14 cellular contexts compared by ENCODE assay signal in the genomic region with DNA sequence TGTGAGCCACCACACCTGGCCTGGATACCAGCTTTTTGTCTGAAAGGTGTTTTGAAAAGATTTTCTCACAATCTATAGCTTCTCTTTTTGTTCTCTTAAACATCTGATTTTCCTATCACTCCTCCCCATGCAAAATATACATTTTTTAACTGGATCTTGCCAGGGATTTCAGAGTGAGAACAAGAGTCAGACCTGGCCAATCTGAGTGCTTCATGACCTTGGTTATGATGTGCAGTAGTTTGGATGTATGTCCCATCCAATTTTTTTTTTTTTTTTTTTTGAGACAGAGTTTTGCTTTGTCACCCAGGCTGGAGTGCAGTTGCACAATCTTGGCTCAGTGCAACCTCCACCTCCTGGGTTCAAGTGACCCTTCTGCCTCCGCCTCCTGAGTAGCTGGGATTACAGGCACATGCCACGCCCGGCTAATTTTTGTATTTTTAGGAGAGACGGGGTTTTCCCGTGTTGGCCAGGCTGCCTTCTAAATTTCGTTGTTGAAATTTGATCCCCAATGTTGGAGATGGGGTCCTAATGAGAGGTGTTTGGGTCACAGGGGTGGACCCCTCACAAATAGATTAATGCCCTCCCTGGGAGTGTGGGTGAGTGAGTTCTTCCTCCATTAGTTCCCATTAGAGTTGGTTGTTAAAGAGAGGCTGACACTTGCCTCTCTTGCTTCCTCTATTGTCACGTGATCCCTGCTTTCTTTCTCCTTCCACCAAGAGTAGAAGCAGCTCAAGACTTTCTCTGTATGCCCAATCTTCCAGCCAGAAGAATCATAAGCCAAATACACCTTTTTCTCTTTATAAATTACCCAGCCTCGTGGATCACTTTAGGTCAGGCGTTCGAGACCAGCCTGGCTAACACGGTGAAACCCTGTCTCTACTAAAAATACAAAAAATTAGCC. TPM values are rescaled to one million over a fixed set of nuclear protein-coding genes. Genes with fewer than 3 reads are reported as not detected.
"Had no signal": no experiment of that assay in that cellular context is flagged by ENCODE, and none has a peak within 500 bp of the region (broad histone marks: within the 10 kb centered on the region; RNA-seq: fewer than 3 reads in every experiment).

No MANE protein-coding gene starts in this region.

RNA-seq across cellular contexts. Expression of gene SYT3, which starts 26.9 kb away (rescaled TPM):
- total RNA-seq: activated CD4-positive, alpha-beta memory T cell treated with anti-CD3 and anti-CD28 coated beads, Interleukin-2, amount 10 ng/mL, durations not matched to agents 7 days and 5 days; activated CD4-positive, alpha-beta T cell treated with anti-CD3 and anti-CD28 coated beads, Interleukin-2, amount 10 ng/mL, durations not matched to agents 7 days and 5 days; dermis microvascular lymphatic vessel endothelial cell; fibroblast of lung; fibroblast of villous mesenchyme had no signal
- polyA plus RNA-seq: fibroblast of lung had no signal

RNA-seq across cellular contexts. Expression of gene C19orf81, which starts 36.5 kb away (rescaled TPM):
- total RNA-seq: activated CD4-positive, alpha-beta memory T cell treated with anti-CD3 and anti-CD28 coated beads, Interleukin-2, amount 10 ng/mL, durations not matched to agents 7 days and 5 days; activated CD4-positive, alpha-beta T cell treated with anti-CD3 and anti-CD28 coated beads, Interleukin-2, amount 10 ng/mL, durations not matched to agents 7 days and 5 days; ascending aorta; breast epithelium; colonic mucosa; dermis microvascular lymphatic vessel endothelial cell; esophagus squamous epithelium; fibroblast of lung; fibroblast of villous mesenchyme; gastroesophageal sphincter had no signal
- polyA plus RNA-seq: fibroblast of lung had no signal

RNA-seq across cellular contexts. Expression of gene LRRC4B, which starts 44.5 kb away (rescaled TPM):
- total RNA-seq: activated CD4-positive, alpha-beta memory T cell treated with anti-CD3 and anti-CD28 coated beads, Interleukin-2, amount 10 ng/mL, durations not matched to agents 7 days and 5 days; activated CD4-positive, alpha-beta T cell treated with anti-CD3 and anti-CD28 coated beads, Interleukin-2, amount 10 ng/mL, durations not matched to agents 7 days and 5 days; activated naive CD4-positive, alpha-beta T cell treated with anti-CD3 and anti-CD28 coated beads, Interleukin-2, amount 50 U/mL, for 72 hours; activated naive CD8-positive, alpha-beta T cell treated with anti-CD3 and anti-CD28 coated beads, Interleukin-2, amount 10 ng/mL, durations not matched to agents 7 days and 5 days; dermis microvascular lymphatic vessel endothelial cell; endothelial cell of umbilical vein; fibroblast of villous mesenchyme; glomerular endothelial cell had no signal
